19 cellular contexts compared by ENCODE assay signal in genomic region chr2:230678451-230678850, GRCh38. TPM values are rescaled to one million over a fixed set of nuclear protein-coding genes. Genes with fewer than 3 reads are reported as not detected.
DNase-seq lines count a peak whose midpoint lies in the region; ATAC-seq and TF ChIP-seq lines count a peak whose summit lies in the region.
"Had no signal": no experiment of that assay in that cellular context is flagged by ENCODE, and none has a peak within 500 bp of the region (broad histone marks: within the 10 kb centered on the region; RNA-seq: fewer than 3 reads in every experiment).

No MANE protein-coding gene starts in this region.

- DNase-seq in natural killer cell treated with Interleukin-12 subunit alpha and Interleukin-12 subunit beta and Interleukin-15 and Interleukin-18, amount 100 ng/mL, for 72 hours (ENCODE audit: low spot score): no peak
- no peak for DNase-seq in natural killer cell
- DNase-seq in NOMO-1 treated with DMSO at 0.1 percent for 48 hours (lab: John Stamatoyannopoulos, UW; ENCODE audit: unreplicated experiment): peak; percentile 52
- no peak for DNase-seq in NCI-H345 (lab: John Stamatoyannopoulos, UW)
- no peak for DNase-seq in HuH-7.5 (ENCODE audit: low spot score)
- DNase-seq: activated CD4-positive, alpha-beta T cell treated with anti-CD3 and anti-CD28 coated beads for 1 hour; brain microvascular endothelial cell; CD8-positive, alpha-beta memory T cell; cortex of kidney; DMS79 treated with DMSO at 0.1 percent for 48 hours; heart right ventricle; immature natural killer cell; MG63; NCI-H2029; NCI-H510A; SHP77 treated with DMSO at 0.1 percent for 48 hours; stimulated activated CD4-positive, alpha-beta T cell treated with anti-CD3 and anti-CD28 coated beads, Interleukin-12 subunit alpha, Interleukin-12 subunit beta, amount 100 ng/mL, for 4 hours had no signal

- H3K27me3 Mint-ChIP-seq in natural killer cell treated with Interleukin-12 subunit alpha and Interleukin-12 subunit beta and Interleukin-15 and Interleukin-18, amount 100 ng/mL, for 72 hours: peaks cover 0 to 12% of the 10 kb centered on the region in 2 donors
- peaks cover 0 to 12% of the 10 kb centered on the region in 2 donors for H3K27me3 Mint-ChIP-seq in natural killer cell (ENCODE audit: low read depth in 2 of 2)
- H3K27me3 Mint-ChIP-seq in activated T-helper 17 cell treated with anti-CD3 and anti-CD28 coated beads, Interleukin-2, amount 50 U/mL, for 72 hours: no peaks in the 10 kb centered on the region

- H3K9me3 Mint-ChIP-seq in natural killer cell treated with Interleukin-12 subunit alpha and Interleukin-12 subunit beta and Interleukin-15 and Interleukin-18, amount 100 ng/mL, for 72 hours: peaks cover 4% of the 10 kb centered on the region
- H3K9me3 Mint-ChIP-seq in natural killer cell: no peaks in the 10 kb centered on the region
- H3K9me3 Mint-ChIP-seq in activated T-helper 17 cell treated with anti-CD3 and anti-CD28 coated beads, Interleukin-2, amount 50 U/mL, for 72 hours: no peaks in the 10 kb centered on the region
- H3K9me3 Mint-ChIP-seq: immature natural killer cell had no signal

- intact Hi-C loops in natural killer cell (cut with micrococcal nuclease): no loop called here

- peak overlapping the region; percentile 23 for H3K4me3 Mint-ChIP-seq in natural killer cell treated with Interleukin-12 subunit alpha and Interleukin-12 subunit beta and Interleukin-15 and Interleukin-18, amount 100 ng/mL, for 72 hours
- H3K4me3 Mint-ChIP-seq in natural killer cell: no peak overlapping the region
- peak overlapping the region; percentile 3 for H3K4me3 Mint-ChIP-seq in activated T-helper 17 cell treated with anti-CD3 and anti-CD28 coated beads, Interleukin-2, amount 50 U/mL, for 72 hours
- H3K4me3 Mint-ChIP-seq: CD8-positive, alpha-beta memory T cell had no signal

- ATAC-seq in natural killer cell treated with Interleukin-12 subunit alpha and Interleukin-12 subunit beta and Interleukin-15 and Interleukin-18, amount 100 ng/mL, for 72 hours: peak; percentile 64 to 82
- no peak for ATAC-seq in natural killer cell
- peak; percentile 30 for ATAC-seq in activated T-helper 17 cell treated with anti-CD3 and anti-CD28 coated beads, Interleukin-2, amount 50 U/mL, for 72 hours (replicated peaks)
- no peak for ATAC-seq in GM21825 (IDR thresholded peaks at IDR 0.05; ENCODE audit: unreplicated experiment)
- ATAC-seq: heart right ventricle had no signal

- TF ChIP-seq CTCF in natural killer cell (IDR thresholded peaks at IDR 0.05): no peak

- H3K36me3 Mint-ChIP-seq in natural killer cell treated with Interleukin-12 subunit alpha and Interleukin-12 subunit beta and Interleukin-15 and Interleukin-18, amount 100 ng/mL, for 72 hours: peaks cover 11% of the 10 kb centered on the region
- no peaks in the 10 kb centered on the region for H3K36me3 Mint-ChIP-seq in natural killer cell
- H3K36me3 Mint-ChIP-seq in activated T-helper 17 cell treated with anti-CD3 and anti-CD28 coated beads, Interleukin-2, amount 50 U/mL, for 72 hours (ENCODE audit: low read depth): no peaks in the 10 kb centered on the region

- peak overlapping the region; percentile 32 to 88 for H3K27ac Mint-ChIP-seq in natural killer cell treated with Interleukin-12 subunit alpha and Interleukin-12 subunit beta and Interleukin-15 and Interleukin-18, amount 100 ng/mL, for 72 hours
- H3K27ac Mint-ChIP-seq in natural killer cell: no peak overlapping the region
- H3K27ac Mint-ChIP-seq in activated T-helper 17 cell treated with anti-CD3 and anti-CD28 coated beads, Interleukin-2, amount 50 U/mL, for 72 hours: no peak overlapping the region
- H3K27ac Mint-ChIP-seq: immature natural killer cell had no signal

- H3K4me1 Mint-ChIP-seq in natural killer cell treated with Interleukin-12 subunit alpha and Interleukin-12 subunit beta and Interleukin-15 and Interleukin-18, amount 100 ng/mL, for 72 hours (ENCODE audit: low read depth in 2 of 2): peaks cover 34 to 41% of the 10 kb centered on the region in 2 donors
- H3K4me1 Mint-ChIP-seq in natural killer cell: peaks cover 8 to 14% of the 10 kb centered on the region in 2 donors
- peaks cover 18% of the 10 kb centered on the region for H3K4me1 Mint-ChIP-seq in activated T-helper 17 cell treated with anti-CD3 and anti-CD28 coated beads, Interleukin-2, amount 50 U/mL, for 72 hours

RNA-seq across cellular contexts. Expression of gene CAB39, which starts 34.2 kb away (rescaled TPM):
- total RNA-seq in natural killer cell treated with Interleukin-12 subunit alpha and Interleukin-12 subunit beta and Interleukin-15 and Interleukin-18, amount 100 ng/mL, for 72 hours: 100 to 1,000 TPM; 139 to 146 TPM
- total RNA-seq in natural killer cell: 10 to 100 TPM; 75.4 to 96.5 (median 90.5) TPM
- total RNA-seq in activated T-helper 17 cell treated with anti-CD3 and anti-CD28 coated beads, Interleukin-2, amount 50 U/mL, for 72 hours: 100 to 1,000 TPM in 1 of 2 donors, 10 to 100 TPM in 1; 93.3 to 137 TPM

Comparison
In these comparisons a context has a peak if more than half of its experiments do, and no peak if none do; other contexts are left out.
1. ATAC-seq: peak in natural killer cell treated with Interleukin-12 subunit alpha and Interleukin-12 subunit beta and Interleukin-15 and Interleukin-18, amount 100 ng/mL, for 72 hours (2 of 2) and activated T-helper 17 cell treated with anti-CD3 and anti-CD28 coated beads, Interleukin-2, amount 50 U/mL, for 72 hours (single experiment); none in natural killer cell (0 of 3) and GM21825 (single experiment).
2. H3K27ac Mint-ChIP-seq: peak in natural killer cell treated with Interleukin-12 subunit alpha and Interleukin-12 subunit beta and Interleukin-15 and Interleukin-18, amount 100 ng/mL, for 72 hours (2 of 2); none in natural killer cell (0 of 2) and activated T-helper 17 cell treated with anti-CD3 and anti-CD28 coated beads, Interleukin-2, amount 50 U/mL, for 72 hours (single experiment).